ENCODE assay signal across 19 cellular contexts in genomic region chr3:3806856-3807255, GRCh38. TPM values are rescaled to one million over a fixed set of nuclear protein-coding genes. Genes with fewer than 3 reads are reported as not detected.
A peak's percentile ranks its signal among the peaks of the same experiment; 100 is the strongest.
DNase-seq lines count a peak whose midpoint lies in the region; ATAC-seq, FAIRE-seq and TF ChIP-seq lines count a peak whose summit lies in the region.
"Had no signal": no experiment of that assay in that cellular context is flagged by ENCODE, and none has a peak within 500 bp of the region (broad histone marks: within the 10 kb centered on the region; RNA-seq: fewer than 3 reads in every experiment).

No MANE protein-coding gene starts in this region.

- peaks cover 61% of the 10 kb centered on the region for H3K4me1 Mint-ChIP-seq in GM23338

- H2AFZ ChIP-seq in GM23338 = no peak overlapping the region
- no peak overlapping the region for H2AFZ ChIP-seq in H1 (ENCODE audit: low read length)
- no peak overlapping the region for H2AFZ ChIP-seq in OCI-LY7 (ENCODE audit: low read length)

- H3K18ac ChIP-seq in H1 (ENCODE audit: extremely low read depth, low read length) (no peak overlapping the region), mesendoderm (ENCODE audit: low read length) (no peak overlapping the region)

- H3K27ac ChIP-seq in GM23338 (ENCODE audit: low read depth) (peak overlapping the region; percentile 39; the same call in 1 of the 2 replicates), HUES48 (ENCODE audit: low read depth, low read length) (peak overlapping the region; percentile 26), H1 (ENCODE audit: low read depth, low read length) (no peak overlapping the region), mesendoderm (ENCODE audit: low read depth, low read length) (no peak overlapping the region), OCI-LY7 (ENCODE audit: low read depth, low read length, poor library complexity, severe bottlenecking) (no peak overlapping the region)
- H3K27ac ChIP-seq: A549, C4-2B had no signal

- H3K79me1 ChIP-seq in H1 (ENCODE audit: low read depth, low read length) (peaks cover 9% of the 10 kb centered on the region), mesendoderm (ENCODE audit: low read length) (peaks cover 12% of the 10 kb centered on the region)

- H3K23ac ChIP-seq in H1 (ENCODE audit: insufficient read length) (no peak overlapping the region), mesendoderm (ENCODE audit: low read length) (no peak overlapping the region)

- intact Hi-C loops in OCI-LY7 (cut with micrococcal nuclease; ENCODE audit: unreplicated experiment) = no loop called here

- H3K9me2 ChIP-seq in GM23338 (ENCODE audit: insufficient read depth) = no peaks in the 10 kb centered on the region
- H3K9me2 ChIP-seq in OCI-LY7 (ENCODE audit: insufficient read depth, low read length) = no peaks in the 10 kb centered on the region

- H2BK20ac ChIP-seq in H1 (ENCODE audit: low read length) = no peak overlapping the region

- POLR2A ChIA-PET in H1 (lab: Charles Lee; ENCODE audit: partially characterized antibody) (interaction anchor here (0.8 to 11.2 kb wide), 11 partner anchors 7 to 143 kb away, joined by 3 to 115 read pairs (median 3); partner anchors contain the start of gene LRRN1), OCI-LY7 (lab: Charles Lee) (interaction anchor here (1.0 to 1.2 kb wide), 2 partner anchors 10 to 43 kb away, joined by 3 read pairs; no protein-coding TSS in a partner anchor)

- FAIRE-seq in H1 (lab: Jason Lieb, UNC) = peak; percentile 86
- FAIRE-seq: A549, D721Med, GM12892, GM18507 had no signal

- H3K9me3 ChIP-seq in HUES48 (ENCODE audit: control insufficient read depth, insufficient read depth, low read length) (no peaks in the 10 kb centered on the region), H1 (ENCODE audit: insufficient read depth in 2 of 2, low read depth in 1 of 2, low read length in 1 of 2) (no peaks in the 10 kb centered on the region), OCI-LY7 (ENCODE audit: low read length) (no peaks in the 10 kb centered on the region)
- H3K9me3 ChIP-seq: A549, Caco-2 had no signal

- H4K5ac ChIP-seq in H1 (ENCODE audit: insufficient read length, low read depth, low read length) (no peak overlapping the region), mesendoderm (ENCODE audit: low read length) (no peak overlapping the region)

- H3K56ac ChIP-seq in H1 (replicated peaks; ENCODE audit: insufficient read length, low read depth, low read length) (no peak overlapping the region), mesendoderm (ENCODE audit: low read length) (peak overlapping the region; percentile 65)

- H3K9ac ChIP-seq in HUES48 (ENCODE audit: low read depth, low read length) (no peak overlapping the region), H1 (replicated peaks in 1 of 4; ENCODE audit: extremely low read depth in 1 of 4, low read depth in 3 of 4, low read length in 3 of 4) (no peak overlapping the region), mesendoderm (ENCODE audit: low read length) (no peak overlapping the region)

- no peak overlapping the region for H3K14ac ChIP-seq in H1 (ENCODE audit: insufficient read length)

- H3K4me3 ChIP-seq in GM23338 = 0 out of 2 replicates have a peak overlapping the region, but pooled peaks have one; percentile 12
- no peak overlapping the region for H3K4me3 ChIP-seq in HUES48 (ENCODE audit: low read depth, low read length)
- H3K4me3 ChIP-seq in H1 (ENCODE audit: extremely low read depth in 1 of 4, insufficient read depth in 2 of 4, low read depth in 3 of 4, low read length in 4 of 4) = peak overlapping the region in 1 of 4 experiments; percentile 8; a peak in 1 of 8 replicates
- H3K4me3 ChIP-seq in mesendoderm (ENCODE audit: low read length) = no peak overlapping the region
- no peak overlapping the region for H3K4me3 ChIP-seq in OCI-LY7 (ENCODE audit: low read depth, low read length, poor library complexity, severe bottlenecking)
- H3K4me3 ChIP-seq: A549 had no signal

- peak overlapping the region; percentile 84 for H3K27ac Mint-ChIP-seq in GM23338
- H3K27ac Mint-ChIP-seq: CD4-positive, alpha-beta T cell had no signal

- peaks cover 76% of the 10 kb centered on the region for H3K36me3 Mint-ChIP-seq in GM23338 (ENCODE audit: low read depth)

- TF ChIP-seq CTCF in GM23338 (conservative IDR thresholded peaks at IDR 0.05; ENCODE audit: low read depth in 2 of 2) (no peak), H1 (IDR thresholded peaks at IDR 0.05; ENCODE audit: control extremely low read depth in 1 of 3, insufficient read depth in 1 of 3, low read depth in 1 of 3, low read length in 3 of 3) (no peak), OCI-LY7 (conservative IDR thresholded peaks at IDR 0.05; ENCODE audit: low read length) (no peak)

- H3K79me2 ChIP-seq in GM23338 (replicated peaks; ENCODE audit: insufficient read depth) (peaks cover 100% of the 10 kb centered on the region), H1 (ENCODE audit: control insufficient read depth in 1 of 2, insufficient read depth in 2 of 2, low read length in 2 of 2) (peaks cover 68 to 100% of the 10 kb centered on the region in 2 experiments), mesendoderm (ENCODE audit: control insufficient read depth, insufficient read depth, low read length) (peaks cover 62% of the 10 kb centered on the region), OCI-LY7 (ENCODE audit: insufficient read depth, low read depth, low read length) (no peaks in the 10 kb centered on the region)

- DNase-seq in GM23338 (ENCODE audit: low spot score) (peak; percentile 54), H1 (ENCODE audit: low read depth in 1 of 2, low spot score in 2 of 2) (no peak), mesendoderm (peak; percentile 53), islet precursor cell (no peak), OCI-LY7 (ENCODE audit: low spot score) (no peak), A172 (ENCODE audit: low spot score) (no peak), NCI-H2196 treated with DMSO at 0.1 percent for 48 hours (lab: John Stamatoyannopoulos, UW; ENCODE audit: unreplicated experiment) (no peak)
- DNase-seq: AML-193; Caco-2; CD4-positive, alpha-beta T cell; GDM1; HCEC 1CT had no signal

- peaks cover 28% of the 10 kb centered on the region for H3K36me3 ChIP-seq in GM23338 (ENCODE audit: insufficient read depth)
- H3K36me3 ChIP-seq in HUES48 (ENCODE audit: control insufficient read depth, insufficient read depth, low read length) = peaks cover 92% of the 10 kb centered on the region
- H3K36me3 ChIP-seq in H1 (ENCODE audit: control insufficient read depth in 2 of 4, insufficient read depth in 4 of 4, low read length in 3 of 4) = peaks cover 6 to 95% (median 34%) of the 10 kb centered on the region in 4 experiments; a peak in 7 of 8 replicates
- peaks cover under 1% of the 10 kb centered on the region for H3K36me3 ChIP-seq in mesendoderm (ENCODE audit: control insufficient read depth, insufficient read depth, low read length)
- H3K36me3 ChIP-seq in OCI-LY7 (ENCODE audit: insufficient read depth, low read length) = no peaks in the 10 kb centered on the region

- no peak overlapping the region for H2BK12ac ChIP-seq in H1 (ENCODE audit: low read depth, low read length)

- H3F3A ChIP-seq in GM23338 (replicated peaks; ENCODE audit: low read depth) = no peaks in the 10 kb centered on the region

- peak; percentile 67 for ATAC-seq in GM23338
- ATAC-seq: A549 had no signal

- no peaks in the 10 kb centered on the region for H3K9me3 Mint-ChIP-seq in GM23338
- H3K9me3 Mint-ChIP-seq: CD4-positive, alpha-beta T cell had no signal

- no peaks in the 10 kb centered on the region for H3K27me3 ChIP-seq in GM23338 (ENCODE audit: insufficient read depth)
- no peaks in the 10 kb centered on the region for H3K27me3 ChIP-seq in HUES48 (ENCODE audit: control insufficient read depth, insufficient read depth, low read length)
- no peaks in the 10 kb centered on the region for H3K27me3 ChIP-seq in H1 (replicated peaks in 1 of 4; ENCODE audit: control insufficient read depth in 3 of 4, extremely low read depth in 1 of 4, insufficient read depth in 3 of 4, low read length in 3 of 4)
- no peaks in the 10 kb centered on the region for H3K27me3 ChIP-seq in mesendoderm (ENCODE audit: insufficient read depth, low read length, poor library complexity)

- H3K4me1 ChIP-seq in GM23338 (ENCODE audit: insufficient read depth) = peaks cover 60% of the 10 kb centered on the region
- H3K4me1 ChIP-seq in HUES48 (ENCODE audit: control insufficient read depth, insufficient read depth, low read length) = peaks cover 62% of the 10 kb centered on the region
- H3K4me1 ChIP-seq in H1 (replicated peaks in 1 of 4; ENCODE audit: control insufficient read depth in 3 of 4, insufficient read depth in 4 of 4, low read length in 3 of 4) = peaks cover 7 to 31% (median 25%) of the 10 kb centered on the region in 4 experiments; a peak in 6 of 7 replicates
- H3K4me1 ChIP-seq in mesendoderm (ENCODE audit: control insufficient read depth, low read depth, low read length) = peaks cover 10% of the 10 kb centered on the region
- H3K4me1 ChIP-seq in OCI-LY7 (ENCODE audit: insufficient read depth, low read length, poor library complexity, severe bottlenecking) = no peaks in the 10 kb centered on the region
- H3K4me1 ChIP-seq: A549, Caco-2 had no signal

- peak overlapping the region; percentile 43 for H3K4me2 ChIP-seq in GM23338
- peak overlapping the region in 1 of 2 experiments; percentile 41; a peak in 2 of 4 replicates for H3K4me2 ChIP-seq in H1 (ENCODE audit: insufficient read depth in 1 of 2, low read depth in 2 of 2, low read length in 2 of 2)
- H3K4me2 ChIP-seq in mesendoderm (ENCODE audit: low read length) = no peak overlapping the region
- H3K4me2 ChIP-seq in OCI-LY7 (ENCODE audit: low read length) = no peak overlapping the region
- H3K4me2 ChIP-seq: A549 had no signal

- no peak overlapping the region for H2BK120ac ChIP-seq in H1 (replicated peaks; ENCODE audit: low read depth, low read length)
- H2BK120ac ChIP-seq in mesendoderm (ENCODE audit: low read depth, low read length) = no peak overlapping the region

- H2BK15ac ChIP-seq in H1 (ENCODE audit: low read length) = no peak overlapping the region
- H2BK15ac ChIP-seq in mesendoderm (replicated peaks; ENCODE audit: low read depth) = no peak overlapping the region

- H3K23me2 ChIP-seq in H1 (ENCODE audit: low read depth, low read length) = peaks cover 3% of the 10 kb centered on the region

- no peak overlapping the region for H2BK5ac ChIP-seq in H1 (ENCODE audit: low read depth, low read length)
- no peak overlapping the region for H2BK5ac ChIP-seq in mesendoderm (ENCODE audit: low read length)

- CTCF ChIA-PET in H1 (lab: Charles Lee; ENCODE audit: partially characterized antibody) = interaction anchor here (1.0 kb wide), 1 partner anchor 10 kb away, joined by 4 read pairs; no protein-coding TSS in a partner anchor
- CTCF ChIA-PET in OCI-LY7 (lab: Charles Lee; ENCODE audit: unreplicated experiment) = no interaction called here

- H2AK5ac ChIP-seq in H1 (ENCODE audit: low read depth, low read length) (peak overlapping the region; percentile 28; the same call in 1 of the 2 replicates), mesendoderm (ENCODE audit: low read length) (no peak overlapping the region)

- 65% methylated on average over 6 of the region's 6 CpGs; no CpG with 5 or more reads in 1 of the 2 experiments for WGBS in H1 (ENCODE audit: extremely low coverage in 1 of 2, insufficient coverage in 1 of 2, insufficient read length in 1 of 2, insufficient replicate concordance in 2 of 2, low coverage in 1 of 2, low lambda C conversion rate in 2 of 2, missing lambda C conversion rate in 1 of 2), 2 experiments
- WGBS in mesendoderm (ENCODE audit: extremely low coverage, insufficient coverage, low lambda C conversion rate) = no CpG with 5 or more reads among the region's 6 CpGs

- no peak overlapping the region for H4K8ac ChIP-seq in H1 (ENCODE audit: extremely low read depth, insufficient read depth, low read length)
- no peak overlapping the region for H4K8ac ChIP-seq in mesendoderm (ENCODE audit: low read depth, low read length)

- TF ChIP-seq RAD21 in H1 (IDR thresholded peaks at IDR 0.05 in 1 of 2, conservative IDR thresholded peaks at IDR 0.05 in 1 of 2; ENCODE audit: low read depth in 2 of 2, low read length in 2 of 2) = no peak

- H4K91ac ChIP-seq in H1 (replicated peaks; ENCODE audit: insufficient read length, low read length) = no peak overlapping the region

- no TSS peak for BruUV-seq in OCI-LY7 (replicated peaks; lab: Mats Ljungman, UMichigan)

- H3K27me3 Mint-ChIP-seq in GM23338 (ENCODE audit: insufficient read depth, low read depth, poor library complexity) = no peaks in the 10 kb centered on the region

- no peak for TF ChIP-seq EP300 in H1 (IDR thresholded peaks at IDR 0.05; ENCODE audit: borderline replicate concordance in 1 of 2, low read depth in 2 of 2, low read length in 2 of 2)

- TF ChIP-seq POLR2A in H1 (IDR thresholded peaks at IDR 0.05; ENCODE audit: control extremely low read depth in 1 of 2, low read depth in 2 of 2, low read length in 2 of 2) = peak in 1 of 2 experiments; percentile 22; a peak in 1 of 3 replicates

- no peak overlapping the region for H3K4ac ChIP-seq in H1 (replicated peaks; ENCODE audit: insufficient read length, low read depth, low read length)
- H3K4ac ChIP-seq in mesendoderm (ENCODE audit: low read depth, low read length) = no peak overlapping the region

- H4K20me1 ChIP-seq in GM23338 (replicated peaks; ENCODE audit: insufficient read depth) (peaks cover 83% of the 10 kb centered on the region), H1 (replicated peaks in 1 of 2; ENCODE audit: control insufficient read depth in 1 of 2, insufficient read depth in 2 of 2, low read length in 2 of 2) (peaks cover 47% of the 10 kb centered on the region in 2 experiments), OCI-LY7 (ENCODE audit: insufficient read depth, low read length) (no peaks in the 10 kb centered on the region)

- no peak overlapping the region; the same call in 2 of the 3 replicates for H3K4me3 Mint-ChIP-seq in GM23338
- H3K4me3 Mint-ChIP-seq: CD4-positive, alpha-beta T cell had no signal

RNA-seq across cellular contexts. Expression of gene LRRN1, which starts 7.6 kb away (rescaled TPM):
- total RNA-seq in GM23338 (2014; rRNA removed; shearing (Covaris generic)) = 157 and 172 TPM in 2 replicates
- polyA plus RNA-seq in GM23338 (2016; fragmentation: Nextera tagmentation; extraction: Ambion mirVana) = 76.4 and 85.7 TPM in 2 replicates
- 199 TPM in 2 replicates for total RNA-seq in H1 (2021; fragmentation: NEBNext Ultra II Directional; extraction: Animal tissue kit (Norgen Biotek cat#: 25700))
- 128 and 159 TPM in 2 replicates for polyA plus RNA-seq in H1 (2011; rRNA removed)
- polyA plus RNA-seq in H1 (2011; cell fraction: cytosol; rRNA removed) = 185 TPM
- 133 TPM for polyA plus RNA-seq in H1 (2011; cell fraction: nucleus; rRNA removed)
- polyA plus RNA-seq in H1 (2012, experiment 1 of 2) = 115 to 187 TPM (median 143 TPM) in 4 replicates
- 35.0 TPM for polyA plus RNA-seq in H1 (2012, experiment 2 of 2)
- 274 TPM for polyA plus RNA-seq in H1 (2013, experiment 1 of 2)
- 261 TPM for polyA plus RNA-seq in H1 (2013, experiment 2 of 2)
- polyA minus RNA-seq in H1 (2011; rRNA and poly(A)+ RNA removed) = 218 and 267 TPM in 2 replicates
- 129 TPM for polyA minus RNA-seq in H1 (2011; cell fraction: cytosol; rRNA and poly(A)+ RNA removed)
- polyA minus RNA-seq in H1 (2011; cell fraction: nucleus; rRNA and poly(A)+ RNA removed) = 394 TPM
- polyA plus RNA-seq in mesendoderm (2013, experiment 1 of 2) = 50.3 TPM
- 50.2 TPM for polyA plus RNA-seq in mesendoderm (2013, experiment 2 of 2)
- not detected in 2 replicates for total RNA-seq in OCI-LY7 (2014; rRNA removed; shearing (Covaris generic))
- not detected in 2 replicates for total RNA-seq in OCI-LY7 (2022)
- 2.1 and 7.7 TPM in 2 replicates for total RNA-seq in A172 (2014; rRNA removed; shearing (Covaris generic))
- polyA plus RNA-seq: A549, BJ had no signal

Comparison
In these comparisons a context has a peak if more than half of its experiments do, and no peak if none do; other contexts are left out.
1. DNase-seq: peak in GM23338 (single experiment) and mesendoderm (single experiment); none in H1 (0 of 2), islet precursor cell (single experiment), OCI-LY7 (single experiment), A172 (single experiment) and NCI-H2196 treated with DMSO at 0.1 percent for 48 hours (single experiment).
2. H3K27ac ChIP-seq: peak in GM23338 (single experiment) and HUES48 (single experiment); none in H1 (single experiment), mesendoderm (single experiment) and OCI-LY7 (single experiment).
3. RNA of gene LRRN1, which starts 7.6 kb away (total RNA-seq): 199 TPM in H1 and 157 to 172 TPM in GM23338; 2.1 to 7.7 TPM in A172 and not detected in OCI-LY7; every median in the first group is over 10 times any median in the second.